21 cellular contexts compared by ENCODE assay signal in genomic region chr3:79383402-79384012, GRCh38.
DNase-seq lines count a peak whose midpoint lies in the region; ATAC-seq, FAIRE-seq and TF ChIP-seq lines count a peak whose summit lies in the region.
"Had no signal": no experiment of that assay in that cellular context is flagged by ENCODE, and none has a peak within 500 bp of the region (broad histone marks: within the 10 kb centered on the region; RNA-seq: fewer than 3 reads in every experiment).

No MANE protein-coding gene starts in this region.

- ATAC-seq in GM23338, result no peak
- no peak for ATAC-seq in HG03139 (IDR thresholded peaks at IDR 0.05; ENCODE audit: unreplicated experiment)
- ATAC-seq in GM21367 (IDR thresholded peaks at IDR 0.05; ENCODE audit: unreplicated experiment), result no peak
- ATAC-seq: left lung, Panc1 had no signal

- no peaks in the 10 kb centered on the region for H3K9me3 Mint-ChIP-seq in GM23338
- H3K9me3 Mint-ChIP-seq: activated CD4-positive, alpha-beta T cell treated with anti-CD3 and anti-CD28 coated beads, Interleukin-2, amount 10 ng/mL, durations not matched to agents 24 days and 14 days had no signal

- TF ChIP-seq CTCF in GM23338 (conservative IDR thresholded peaks at IDR 0.05; ENCODE audit: low read depth in 2 of 2) (no peak), fibroblast of mammary gland (conservative IDR thresholded peaks at IDR 0.05; ENCODE audit: control insufficient read depth, insufficient read depth, low read depth, low read length) (no peak), osteoblast (IDR thresholded peaks at IDR 0.05; ENCODE audit: extremely low read depth, low read depth, low read length) (no peak)

- DNase-seq in GM23338 (ENCODE audit: low spot score), result peak; percentile 14
- DNase-seq in RPMI7951 (ENCODE audit: low read depth), result peak; percentile 51
- peak; percentile 41 for DNase-seq in fibroblast of mammary gland (ENCODE audit: low read depth)
- no peak for DNase-seq in osteoblast (ENCODE audit: insufficient read length, low spot score, missing footprints)
- DNase-seq in GM12892 (ENCODE audit: insufficient read length), result no peak
- DNase-seq in ecto neural progenitor cell (ENCODE audit: low spot score), result no peak
- DNase-seq: activated CD4-positive, alpha-beta T cell treated with anti-CD3 and anti-CD28 coated beads, Interleukin-2, amount 10 ng/mL, durations not matched to agents 24 days and 14 days; aorta; CD4-positive, alpha-beta T cell; effector CD4-positive, alpha-beta T cell; GDM1; KBM-7; left lung; NCI-H146; NCI-H510A had no signal

- TF ChIP-seq POLR2A in GM12892 (IDR thresholded peaks at IDR 0.05; ENCODE audit: low read depth, low read length), result no peak

- no peak for FAIRE-seq in GM12892 (lab: Jason Lieb, UNC)
- FAIRE-seq: GM18507 had no signal

- H3K36me3 ChIP-seq in GM23338 (ENCODE audit: insufficient read depth) (no peaks in the 10 kb centered on the region), osteoblast (ENCODE audit: insufficient read depth, low read length) (no peaks in the 10 kb centered on the region)
- H3K36me3 ChIP-seq: left lung, suprapubic skin had no signal

- H3K79me2 ChIP-seq in GM23338 (replicated peaks; ENCODE audit: insufficient read depth) (no peaks in the 10 kb centered on the region), osteoblast (ENCODE audit: insufficient read depth, low read length) (no peaks in the 10 kb centered on the region)

- H3K4me3 ChIP-seq in GM23338 (no peak overlapping the region), fibroblast of mammary gland (ENCODE audit: control insufficient read depth, low read depth, low read length) (no peak overlapping the region), osteoblast (ENCODE audit: insufficient read depth, low read length) (peak overlapping the region; percentile 15)
- H3K4me3 ChIP-seq: left lung, suprapubic skin had no signal

- H2AFZ ChIP-seq in GM23338, result no peak overlapping the region
- H2AFZ ChIP-seq in osteoblast (ENCODE audit: low read length), result peak overlapping the region; percentile 47

- H3F3A ChIP-seq in GM23338 (replicated peaks; ENCODE audit: low read depth), result no peaks in the 10 kb centered on the region

- peak overlapping the region; percentile 14; the same call in 2 of the 3 replicates for H3K4me3 Mint-ChIP-seq in GM23338
- H3K4me3 Mint-ChIP-seq: activated CD4-positive, alpha-beta T cell treated with anti-CD3 and anti-CD28 coated beads, Interleukin-2, amount 10 ng/mL, durations not matched to agents 24 days and 14 days; CD4-positive, alpha-beta T cell; T-helper 1 cell treated with Interleukin-12 subunit alpha and Interleukin-12 subunit beta and Interleukin-4 antibody, amounts not matched to agents 30 μg/mL and 1 μg/mL, for 36 hours had no signal

- H3K9me3 ChIP-seq in osteoblast (ENCODE audit: low read depth, low read length), result no peaks in the 10 kb centered on the region
- H3K9me3 ChIP-seq: left lung, suprapubic skin had no signal

- H3K27ac ChIP-seq in GM23338 (ENCODE audit: low read depth), result peak overlapping the region; percentile 11; the same call in 1 of the 2 replicates
- no peak overlapping the region for H3K27ac ChIP-seq in osteoblast (ENCODE audit: low read depth, low read length)
- H3K27ac ChIP-seq: left lung, suprapubic skin had no signal

- H3K4me1 ChIP-seq in GM23338 (ENCODE audit: insufficient read depth), result peaks cover 9% of the 10 kb centered on the region
- H3K4me1 ChIP-seq in osteoblast (ENCODE audit: insufficient read depth, low read length), result no peaks in the 10 kb centered on the region
- H3K4me1 ChIP-seq: left lung had no signal

- no peaks in the 10 kb centered on the region for H3K36me3 Mint-ChIP-seq in GM23338 (ENCODE audit: low read depth)

- peaks cover 32% of the 10 kb centered on the region for H3K4me1 Mint-ChIP-seq in GM23338
- H3K4me1 Mint-ChIP-seq: activated CD4-positive, alpha-beta T cell treated with anti-CD3 and anti-CD28 coated beads, Interleukin-2, amount 10 ng/mL, durations not matched to agents 24 days and 14 days had no signal

- H3K27me3 ChIP-seq in GM23338 (ENCODE audit: insufficient read depth), result no peaks in the 10 kb centered on the region
- H3K27me3 ChIP-seq in osteoblast (ENCODE audit: insufficient read depth, low read length), result no peaks in the 10 kb centered on the region
- H3K27me3 ChIP-seq: left lung, suprapubic skin had no signal

- H3K9me2 ChIP-seq in GM23338 (ENCODE audit: insufficient read depth), result no peaks in the 10 kb centered on the region

- H4K20me1 ChIP-seq in GM23338 (replicated peaks; ENCODE audit: insufficient read depth) (no peaks in the 10 kb centered on the region), osteoblast (ENCODE audit: insufficient read depth, low read length) (no peaks in the 10 kb centered on the region)

- H3K4me2 ChIP-seq in GM23338 (peak overlapping the region; percentile 15; the same call in 1 of the 2 replicates), osteoblast (ENCODE audit: insufficient read depth, low read length) (peak overlapping the region; percentile 52)

- peak overlapping the region; percentile 63 for H3K27ac Mint-ChIP-seq in GM23338
- H3K27ac Mint-ChIP-seq: activated CD4-positive, alpha-beta T cell treated with anti-CD3 and anti-CD28 coated beads, Interleukin-2, amount 10 ng/mL, durations not matched to agents 24 days and 14 days; CD4-positive, alpha-beta T cell; T-helper 1 cell treated with Interleukin-12 subunit alpha and Interleukin-12 subunit beta and Interleukin-4 antibody, amounts not matched to agents 30 μg/mL and 1 μg/mL, for 36 hours had no signal

- H3K27me3 Mint-ChIP-seq in GM23338 (ENCODE audit: insufficient read depth, low read depth, poor library complexity), result no peaks in the 10 kb centered on the region
- H3K27me3 Mint-ChIP-seq: activated CD4-positive, alpha-beta T cell treated with anti-CD3 and anti-CD28 coated beads, Interleukin-2, amount 10 ng/mL, durations not matched to agents 24 days and 14 days; CD4-positive, alpha-beta T cell had no signal

TF ChIP-seq in GM23338, 12 proteins besides CTCF, POLR2A, EP300 and RAD21:
- TF ChIP-seq JUNB (IDR thresholded peaks at IDR 0.05; ENCODE audit: unreplicated experiment), result no peak
- no peak for TF ChIP-seq EZH2 (IDR thresholded peaks at IDR 0.05; ENCODE audit: low read depth, unreplicated experiment)
- no peak for TF ChIP-seq EZH2phosphoT487 (IDR thresholded peaks at IDR 0.05; ENCODE audit: unreplicated experiment)
- TF ChIP-seq, protein P1, sequence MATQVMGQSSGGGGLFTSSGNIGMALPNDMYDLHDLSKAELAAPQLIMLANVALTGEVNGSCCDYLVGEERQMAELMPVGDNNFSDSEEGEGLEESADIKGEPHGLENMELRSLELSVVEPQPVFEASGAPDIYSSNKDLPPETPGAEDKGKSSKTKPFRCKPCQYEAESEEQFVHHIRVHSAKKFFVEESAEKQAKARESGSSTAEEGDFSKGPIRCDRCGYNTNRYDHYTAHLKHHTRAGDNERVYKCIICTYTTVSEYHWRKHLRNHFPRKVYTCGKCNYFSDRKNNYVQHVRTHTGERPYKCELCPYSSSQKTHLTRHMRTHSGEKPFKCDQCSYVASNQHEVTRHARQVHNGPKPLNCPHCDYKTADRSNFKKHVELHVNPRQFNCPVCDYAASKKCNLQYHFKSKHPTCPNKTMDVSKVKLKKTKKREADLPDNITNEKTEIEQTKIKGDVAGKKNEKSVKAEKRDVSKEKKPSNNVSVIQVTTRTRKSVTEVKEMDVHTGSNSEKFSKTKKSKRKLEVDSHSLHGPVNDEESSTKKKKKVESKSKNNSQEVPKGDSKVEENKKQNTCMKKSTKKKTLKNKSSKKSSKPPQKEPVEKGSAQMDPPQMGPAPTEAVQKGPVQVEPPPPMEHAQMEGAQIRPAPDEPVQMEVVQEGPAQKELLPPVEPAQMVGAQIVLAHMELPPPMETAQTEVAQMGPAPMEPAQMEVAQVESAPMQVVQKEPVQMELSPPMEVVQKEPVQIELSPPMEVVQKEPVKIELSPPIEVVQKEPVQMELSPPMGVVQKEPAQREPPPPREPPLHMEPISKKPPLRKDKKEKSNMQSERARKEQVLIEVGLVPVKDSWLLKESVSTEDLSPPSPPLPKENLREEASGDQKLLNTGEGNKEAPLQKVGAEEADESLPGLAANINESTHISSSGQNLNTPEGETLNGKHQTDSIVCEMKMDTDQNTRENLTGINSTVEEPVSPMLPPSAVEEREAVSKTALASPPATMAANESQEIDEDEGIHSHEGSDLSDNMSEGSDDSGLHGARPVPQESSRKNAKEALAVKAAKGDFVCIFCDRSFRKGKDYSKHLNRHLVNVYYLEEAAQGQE (IDR thresholded peaks at IDR 0.05; ENCODE audit: unreplicated experiment), result no peak
- TF ChIP-seq CREB1 (CRISPR knock-in tag; IDR thresholded peaks at IDR 0.05; ENCODE audit: low read depth), result no peak

Comparison
In these comparisons a context has a peak if more than half of its experiments do, and no peak if none do; other contexts are left out.
1. DNase-seq: peak in GM23338 (single experiment), RPMI7951 (single experiment) and fibroblast of mammary gland (single experiment); none in osteoblast (single experiment), GM12892 (single experiment) and ecto neural progenitor cell (single experiment).